In genomic region chr13:20703785-20704458, GRCh38 we compare ENCODE assay signal across 8 cellular contexts. TPM values are rescaled to one million over a fixed set of nuclear protein-coding genes. Genes with fewer than 3 reads are reported as not detected.
DNase-seq lines count a peak whose midpoint lies in the region; ATAC-seq and TF ChIP-seq lines count a peak whose summit lies in the region.

No MANE protein-coding gene starts in this region.

- no peaks in the 10 kb centered on the region for H3K36me3 Mint-ChIP-seq in activated CD4-positive, alpha-beta T cell treated with anti-CD3 and anti-CD28 coated beads, Interleukin-2, amount 10 ng/mL, durations not matched to agents 24 days and 14 days (ENCODE audit: low read depth)

- 1% methylated on average over 40 to 95 of the region's 96 CpGs for WGBS in lung, 2 donors

- H3K27ac ChIP-seq in lung (ENCODE audit: low read depth in 1 of 2, low read length in 1 of 2): no peak overlapping the region

- peak overlapping the region; percentile 48 for H3K4me3 ChIP-seq in lung

- H3K27me3 ChIP-seq in lung (ENCODE audit: control insufficient read depth, insufficient read depth): no peaks in the 10 kb centered on the region

- peaks cover 0 to 7% of the 10 kb centered on the region in 2 donors for H3K4me1 ChIP-seq in lung (ENCODE audit: control insufficient read depth in 2 of 2, insufficient read depth in 2 of 2, low read length in 2 of 2)

- peaks cover 10% of the 10 kb centered on the region for H3K4me1 Mint-ChIP-seq in activated CD4-positive, alpha-beta T cell treated with anti-CD3 and anti-CD28 coated beads, Interleukin-2, amount 10 ng/mL, durations not matched to agents 24 days and 14 days

- H3K9me3 ChIP-seq in lung (ENCODE audit: control insufficient read depth in 2 of 2, insufficient read depth in 1 of 2, low read length in 1 of 2): peaks cover 0 to 1% of the 10 kb centered on the region in 2 donors

- no peak overlapping the region for H3K27ac Mint-ChIP-seq in activated CD4-positive, alpha-beta T cell treated with anti-CD3 and anti-CD28 coated beads, Interleukin-2, amount 10 ng/mL, durations not matched to agents 24 days and 14 days

- no peaks in the 10 kb centered on the region for H3K36me3 ChIP-seq in lung (ENCODE audit: control insufficient read depth in 2 of 2, insufficient read depth in 2 of 2, low read length in 2 of 2)

- ATAC-seq in HG03025 (IDR thresholded peaks at IDR 0.05; ENCODE audit: low FRiP score, unreplicated experiment) (peak; percentile 88), lung (ENCODE audit: insufficient read depth, low FRiP score) (peak; percentile 89)

- TF ChIP-seq POLR2A in GM18526 (IDR thresholded peaks at IDR 0.05; ENCODE audit: extremely low read depth, insufficient read length): peak; percentile 39

- DNase-seq in AG09319 (ENCODE audit: extremely low read depth, low read depth): no peak
- DNase-seq in NCI-H460 (ENCODE audit: extremely low read depth, low read depth): peak; percentile 41
- peak; percentile 92 for DNase-seq in activated CD4-positive, alpha-beta T cell treated with anti-CD3 and anti-CD28 coated beads, Interleukin-2, amount 10 ng/mL, durations not matched to agents 24 days and 14 days
- DNase-seq in dermis microvascular lymphatic vessel endothelial cell (ENCODE audit: low read depth in 2 of 2): peak; percentile 56 to 88
- DNase-seq in lung (ENCODE audit: low spot score): peak; percentile 85
- DNase-seq in stimulated activated CD8-positive, alpha-beta memory T cell treated with anti-CD3 and anti-CD28 coated beads, Interleukin-12 subunit alpha, Interleukin-12 subunit beta, amount 100 ng/mL, for 1 hour (ENCODE audit: low read depth): peak; percentile 47

- H3K4me3 Mint-ChIP-seq in activated CD4-positive, alpha-beta T cell treated with anti-CD3 and anti-CD28 coated beads, Interleukin-2, amount 10 ng/mL, durations not matched to agents 24 days and 14 days: no peak overlapping the region

- no peaks in the 10 kb centered on the region for H3K9me3 Mint-ChIP-seq in activated CD4-positive, alpha-beta T cell treated with anti-CD3 and anti-CD28 coated beads, Interleukin-2, amount 10 ng/mL, durations not matched to agents 24 days and 14 days

- H3K27me3 Mint-ChIP-seq in activated CD4-positive, alpha-beta T cell treated with anti-CD3 and anti-CD28 coated beads, Interleukin-2, amount 10 ng/mL, durations not matched to agents 24 days and 14 days: peaks cover 41% of the 10 kb centered on the region

- TF ChIP-seq CTCF in AG09319 (IDR thresholded peaks at IDR 0.05; ENCODE audit: low read depth, low read length) (peak; percentile 41), lung (IDR thresholded peaks at IDR 0.05; ENCODE audit: control extremely low read depth, extremely low read depth) (peak; percentile 26)

- intact Hi-C loops in activated CD4-positive, alpha-beta T cell treated with anti-CD3 and anti-CD28 coated beads, Interleukin-2, amount 10 ng/mL, durations not matched to agents 24 days and 14 days (cut with micrococcal nuclease): loop anchor here (1.0 to 10.0 kb wide), 7 partner anchors 69 to 522 kb away; partner anchors contain the start of genes CRYL1, EEF1AKMT1, IFT88 and XPO4

RNA-seq across cellular contexts. Expression of gene IL17D, which starts 0.4 kb away (rescaled TPM):
- 0.63 and 0.92 TPM in 2 replicates for total RNA-seq in NCI-H460 (2014; rRNA removed; shearing (Covaris generic))
- 2.6 TPM in 1 of 2 replicates, not detected in the other for polyA plus RNA-seq in NCI-H460 (2014; cell fraction: nucleus; rRNA removed)
- 0.28 TPM in 1 of 2 replicates, not detected in the other for total RNA-seq in activated CD4-positive, alpha-beta T cell treated with anti-CD3 and anti-CD28 coated beads, Interleukin-2, amount 10 ng/mL, durations not matched to agents 24 days and 14 days
- total RNA-seq in dermis microvascular lymphatic vessel endothelial cell (1.3 and 3.4 TPM in 2 replicates), lung (1 to 10 TPM in 1 of 2 donors, under 1 TPM in 1; 1.00 to 1.5 TPM)
- under 1 TPM; 0.65 to 0.94 TPM for polyA plus RNA-seq in lung
